ENCODE assay signal across 10 cellular contexts in genomic region chr11:46676436-46677158, GRCh38. TPM values are rescaled to one million over a fixed set of nuclear protein-coding genes. Genes with fewer than 3 reads are reported as not detected.
DNase-seq lines count a peak whose midpoint lies in the region; ATAC-seq and TF ChIP-seq lines count a peak whose summit lies in the region.
"Had no signal": no experiment of that assay in that cellular context is flagged by ENCODE, and none has a peak within 500 bp of the region (broad histone marks: within the 10 kb centered on the region; RNA-seq: fewer than 3 reads in every experiment).

No MANE protein-coding gene starts in this region.

- peaks cover 58% of the 10 kb centered on the region for H3K4me1 Mint-ChIP-seq in activated T-cell treated with anti-CD3 and anti-CD28 coated beads, Interleukin-2, amount 50 U/mL, for 24 hours (ENCODE audit: low read depth)
- peaks cover 21% of the 10 kb centered on the region for H3K4me1 Mint-ChIP-seq in activated T-helper 17 cell treated with anti-CD3 and anti-CD28 coated beads, Interleukin-2, amount 50 U/mL, for 72 hours

- no peaks in the 10 kb centered on the region for H3K27me3 Mint-ChIP-seq in activated T-cell treated with anti-CD3 and anti-CD28 coated beads, Interleukin-2, amount 50 U/mL, for 24 hours
- no peaks in the 10 kb centered on the region for H3K27me3 Mint-ChIP-seq in activated T-helper 17 cell treated with anti-CD3 and anti-CD28 coated beads, Interleukin-2, amount 50 U/mL, for 72 hours

- H3K27ac Mint-ChIP-seq in activated T-cell treated with anti-CD3 and anti-CD28 coated beads, Interleukin-2, amount 50 U/mL, for 24 hours = peak overlapping the region; percentile 79
- peak overlapping the region; percentile 85 for H3K27ac Mint-ChIP-seq in activated T-helper 17 cell treated with anti-CD3 and anti-CD28 coated beads, Interleukin-2, amount 50 U/mL, for 72 hours

- no peak overlapping the region for H3K4me3 Mint-ChIP-seq in activated T-cell treated with anti-CD3 and anti-CD28 coated beads, Interleukin-2, amount 50 U/mL, for 24 hours
- no peak overlapping the region for H3K4me3 Mint-ChIP-seq in activated T-helper 17 cell treated with anti-CD3 and anti-CD28 coated beads, Interleukin-2, amount 50 U/mL, for 72 hours

- no peaks in the 10 kb centered on the region for H3K9me3 Mint-ChIP-seq in activated T-cell treated with anti-CD3 and anti-CD28 coated beads, Interleukin-2, amount 50 U/mL, for 24 hours
- H3K9me3 Mint-ChIP-seq in activated T-helper 17 cell treated with anti-CD3 and anti-CD28 coated beads, Interleukin-2, amount 50 U/mL, for 72 hours = no peaks in the 10 kb centered on the region

- H3K4me1 ChIP-seq in thoracic aorta (ENCODE audit: control insufficient read depth in 1 of 2, low read depth in 2 of 2) = peaks cover 13 to 25% of the 10 kb centered on the region in 2 donors

- H3K27me3 ChIP-seq in thoracic aorta (replicated peaks; ENCODE audit: insufficient read depth) = no peaks in the 10 kb centered on the region
- H3K27me3 ChIP-seq: ovary had no signal

- no peak for TF ChIP-seq CTCF in thoracic aorta (IDR thresholded peaks at IDR 0.05)

- H3K4me3 ChIP-seq in thoracic aorta = no peak overlapping the region
- H3K4me3 ChIP-seq: ovary had no signal

- no peak for DNase-seq in activated T-cell treated with anti-CD3 and anti-CD28 coated beads, Interleukin-2, amount 50 U/mL, for 24 hours
- DNase-seq in activated T-cell treated with anti-CD3 and anti-CD28 coated beads, Interleukin-2, amount 50 U/mL, for 48 hours = no peak
- peak; percentile 9 for DNase-seq in left kidney (ENCODE audit: low read depth, low spot score)
- no peak for DNase-seq in thoracic aorta (ENCODE audit: low spot score)
- DNase-seq in DMS53 treated with DMSO at 0.1 percent for 48 hours (lab: John Stamatoyannopoulos, UW; ENCODE audit: unreplicated experiment) = no peak

- peaks cover 85% of the 10 kb centered on the region for H3K36me3 Mint-ChIP-seq in activated T-cell treated with anti-CD3 and anti-CD28 coated beads, Interleukin-2, amount 50 U/mL, for 24 hours (ENCODE audit: low read depth)
- H3K36me3 Mint-ChIP-seq in activated T-helper 17 cell treated with anti-CD3 and anti-CD28 coated beads, Interleukin-2, amount 50 U/mL, for 72 hours (ENCODE audit: low read depth) = peaks cover 62% of the 10 kb centered on the region

- peak overlapping the region; percentile 3 to 79 for H3K27ac ChIP-seq in thoracic aorta

- no peaks in the 10 kb centered on the region for H3K9me3 ChIP-seq in thoracic aorta
- H3K9me3 ChIP-seq: ovary had no signal

- H3K36me3 ChIP-seq in thoracic aorta = peaks cover 64% of the 10 kb centered on the region
- H3K36me3 ChIP-seq: ovary had no signal

- no peak for ATAC-seq in activated T-helper 17 cell treated with anti-CD3 and anti-CD28 coated beads, Interleukin-2, amount 50 U/mL, for 72 hours (replicated peaks)
- no peak for ATAC-seq in thoracic aorta (ENCODE audit: insufficient number of reproducible peaks, low FRiP score, low read depth)
- no peak for ATAC-seq in GM19324 (IDR thresholded peaks at IDR 0.05; ENCODE audit: low FRiP score, unreplicated experiment)
- no peak for ATAC-seq in GM18517 (IDR thresholded peaks at IDR 0.05; ENCODE audit: unreplicated experiment)

RNA-seq across cellular contexts. Expression of gene ARHGAP1, which starts 23.8 kb away (rescaled TPM):
- 10 to 100 TPM; 43.5 to 49.6 TPM for total RNA-seq in activated T-helper 17 cell treated with anti-CD3 and anti-CD28 coated beads, Interleukin-2, amount 50 U/mL, for 72 hours
- total RNA-seq in thoracic aorta = 100 to 1,000 TPM; 106 to 159 TPM

RNA-seq across cellular contexts. Expression of gene ZNF408, which starts 24.2 kb away (rescaled TPM):
- 10 to 100 TPM; 10.5 to 15.1 TPM for total RNA-seq in activated T-helper 17 cell treated with anti-CD3 and anti-CD28 coated beads, Interleukin-2, amount 50 U/mL, for 72 hours
- 10 to 100 TPM in 1 of 2 donors, 1 to 10 TPM in 1; 5.9 to 11.9 TPM for total RNA-seq in thoracic aorta

RNA-seq across cellular contexts. Expression of gene F2, which starts 42.4 kb away (rescaled TPM):
- total RNA-seq in activated T-helper 17 cell treated with anti-CD3 and anti-CD28 coated beads, Interleukin-2, amount 50 U/mL, for 72 hours = not detected
- not detected for total RNA-seq in thoracic aorta
- total RNA-seq: RPMI7951 had no signal

RNA-seq across cellular contexts. Expression of gene ATG13, which starts 59.2 kb away (rescaled TPM):
- total RNA-seq in activated T-helper 17 cell treated with anti-CD3 and anti-CD28 coated beads, Interleukin-2, amount 50 U/mL, for 72 hours = 10 to 100 TPM; 59.1 to 62.1 TPM
- total RNA-seq in thoracic aorta = 100 to 1,000 TPM; 121 to 144 TPM

RNA-seq across cellular contexts. Expression of gene HARBI1, which starts 59.6 kb away (rescaled TPM):
- total RNA-seq in activated T-helper 17 cell treated with anti-CD3 and anti-CD28 coated beads, Interleukin-2, amount 50 U/mL, for 72 hours = 1 to 10 TPM; 2.4 to 4.6 TPM
- total RNA-seq in thoracic aorta = 1 to 10 TPM in 1 of 2 donors, not detected in 1; 1.1 TPM
